In the genomic region with DNA sequence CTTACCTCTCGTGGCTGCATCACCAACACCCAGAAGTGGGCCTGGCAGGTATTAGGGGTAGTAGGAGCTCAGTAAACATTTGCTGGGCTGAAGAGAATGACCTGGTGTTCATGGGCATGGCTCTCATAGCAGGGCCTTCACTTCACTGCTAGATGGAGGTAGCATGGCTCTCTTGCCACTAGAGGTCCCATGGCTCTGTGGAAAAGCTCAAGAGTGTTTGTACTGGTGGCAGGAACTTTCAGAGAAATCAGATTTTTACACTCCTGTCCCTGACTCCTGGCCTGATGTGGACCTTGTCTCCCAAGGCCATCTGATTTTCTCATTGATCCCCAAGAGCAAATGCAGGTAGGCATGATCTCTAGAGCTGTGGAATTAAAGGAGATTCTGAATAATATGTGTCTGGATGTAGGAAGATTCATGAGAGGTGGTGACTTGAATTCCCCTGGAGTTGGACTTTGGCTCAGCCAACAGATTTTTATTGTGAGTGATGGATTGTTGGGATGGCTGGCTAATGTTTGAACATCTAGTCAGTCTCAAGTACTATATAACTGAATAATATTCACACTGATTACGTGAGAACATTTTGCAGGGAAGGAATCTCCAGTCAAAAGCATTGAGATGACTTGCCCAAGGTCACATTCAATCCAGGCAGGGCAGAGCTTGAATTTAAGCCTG, we compare ENCODE assay signal across 9 cellular contexts. TPM values are rescaled to one million over a fixed set of nuclear protein-coding genes. Genes with fewer than 3 reads are reported as not detected.
A peak's percentile ranks its signal among the peaks of the same experiment; 100 is the strongest.
DNase-seq lines count a peak whose midpoint lies in the region; ATAC-seq and TF ChIP-seq lines count a peak whose summit lies in the region.
"Had no signal": no experiment of that assay in that cellular context is flagged by ENCODE, and none has a peak within 500 bp of the region (broad histone marks: within the 10 kb centered on the region; RNA-seq: fewer than 3 reads in every experiment).

No MANE protein-coding gene starts in this region.

- no peak for ATAC-seq in GM19452 (IDR thresholded peaks at IDR 0.05; ENCODE audit: unreplicated experiment)
- ATAC-seq in HG03432 (IDR thresholded peaks at IDR 0.05; ENCODE audit: unreplicated experiment): no peak

- intact Hi-C loops in CD4-positive, alpha-beta memory T cell (cut with micrococcal nuclease): no loop called here

- CTCF ChIA-PET in CD4-positive, alpha-beta memory T cell (lab: Charles Lee; ENCODE audit: partially characterized antibody): interaction anchor here (0.6 to 1.0 kb wide), 2 partner anchors 17 to 348 kb away, joined by 3 to 4 read pairs; no protein-coding TSS in a partner anchor

- H3K27ac Mint-ChIP-seq in CD4-positive, alpha-beta memory T cell: peak overlapping the region; percentile 9 to 91 (median 39)

- peaks cover 16% of the 10 kb centered on the region; the same call in 1 of the 2 replicates for H3F3A ChIP-seq in SU-DHL-6 (ENCODE audit: insufficient read depth)
- H3F3A ChIP-seq in smooth muscle cell (ENCODE audit: low read depth): peaks cover 3% of the 10 kb centered on the region

- H3K9me2 ChIP-seq in SU-DHL-6 (replicated peaks; ENCODE audit: insufficient read depth, low read length): no peaks in the 10 kb centered on the region

- TF ChIP-seq CTCF in SU-DHL-6 (IDR thresholded peaks at IDR 0.05; ENCODE audit: insufficient read depth, low read length, poor library complexity, severe bottlenecking) (peak; percentile 33), smooth muscle cell (IDR thresholded peaks at IDR 0.05; ENCODE audit: borderline replicate concordance, insufficient read depth, poor library complexity, severe bottlenecking) (peak; percentile 27)

- peaks cover 26% of the 10 kb centered on the region for H3K79me2 ChIP-seq in SU-DHL-6 (ENCODE audit: insufficient read depth, low read length)
- H3K79me2 ChIP-seq in smooth muscle cell (ENCODE audit: low read depth): peaks cover 36% of the 10 kb centered on the region

- H3K4me3 Mint-ChIP-seq in CD4-positive, alpha-beta memory T cell: peak overlapping the region in 2 of 8 donors; percentile 1 to 33

- H3K27ac ChIP-seq in CD4-positive, alpha-beta memory T cell (ENCODE audit: low read depth, low read length): no peak overlapping the region
- no peak overlapping the region for H3K27ac ChIP-seq in SU-DHL-6 (ENCODE audit: low read depth, low read length)
- H3K27ac ChIP-seq in smooth muscle cell (ENCODE audit: low read depth): no peak overlapping the region
- H3K27ac ChIP-seq in substantia nigra (ENCODE audit: low read depth, low read length, poor library complexity, severe bottlenecking): no peak overlapping the region
- H3K27ac ChIP-seq: neutrophil had no signal

- POLR2A ChIA-PET in CD4-positive, alpha-beta memory T cell (lab: Charles Lee; ENCODE audit: partially characterized antibody): no interaction called here

- H3K27me3 ChIP-seq in CD4-positive, alpha-beta memory T cell (ENCODE audit: insufficient read depth, low read length): no peaks in the 10 kb centered on the region
- H3K27me3 ChIP-seq in SU-DHL-6 (ENCODE audit: low read length) (no peaks in the 10 kb centered on the region), smooth muscle cell (ENCODE audit: low read depth) (no peaks in the 10 kb centered on the region)
- H3K27me3 ChIP-seq: neutrophil had no signal

- peaks cover 32% of the 10 kb centered on the region for H3K36me3 ChIP-seq in CD4-positive, alpha-beta memory T cell (ENCODE audit: insufficient read depth, low read length)
- H3K36me3 ChIP-seq in SU-DHL-6 (ENCODE audit: low read length) (no peaks in the 10 kb centered on the region), smooth muscle cell (ENCODE audit: low read depth) (no peaks in the 10 kb centered on the region)

- H3K4me3 ChIP-seq in CD4-positive, alpha-beta memory T cell (ENCODE audit: low read length in 2 of 2): no peak overlapping the region
- H3K4me3 ChIP-seq in SU-DHL-6 (ENCODE audit: insufficient read depth, low read length, poor library complexity, severe bottlenecking): no peak overlapping the region
- no peak overlapping the region for H3K4me3 ChIP-seq in smooth muscle cell

- H3K9me3 Mint-ChIP-seq in CD4-positive, alpha-beta memory T cell: no peaks in the 10 kb centered on the region

- no peaks in the 10 kb centered on the region for H3K27me3 Mint-ChIP-seq in CD4-positive, alpha-beta memory T cell

- peaks cover 13% of the 10 kb centered on the region for H4K20me1 ChIP-seq in SU-DHL-6 (ENCODE audit: low read depth, low read length)
- peaks cover 51% of the 10 kb centered on the region for H4K20me1 ChIP-seq in smooth muscle cell (ENCODE audit: low read depth)

- H3K4me1 ChIP-seq in CD4-positive, alpha-beta memory T cell (ENCODE audit: insufficient read depth, low read length): peaks cover 14% of the 10 kb centered on the region
- H3K4me1 ChIP-seq in smooth muscle cell (ENCODE audit: low read depth): peaks cover 10% of the 10 kb centered on the region

- DNase-seq in CD4-positive, alpha-beta memory T cell: no peak
- peak; percentile 37 for DNase-seq in H4 (ENCODE audit: low spot score)
- peak; percentile 37 for DNase-seq in fibroblast of gingiva (ENCODE audit: low read depth)
- DNase-seq in smooth muscle cell (lab: John Stamatoyannopoulos, UW; ENCODE audit: unreplicated experiment): no peak
- DNase-seq in substantia nigra (lab: John Stamatoyannopoulos, UW): no peak

- H3K36me3 Mint-ChIP-seq in CD4-positive, alpha-beta memory T cell: peaks cover 13 to 44% of the 10 kb centered on the region in 2 donors

- H2AFZ ChIP-seq in SU-DHL-6 (ENCODE audit: low read depth, low read length, severe bottlenecking) (no peak overlapping the region), smooth muscle cell (ENCODE audit: low read depth) (no peak overlapping the region)

- WGBS in smooth muscle cell (ENCODE audit: low lambda C conversion rate): 98% methylated on average over 2 of the region's 2 CpGs

- H3K9me3 ChIP-seq in CD4-positive, alpha-beta memory T cell (ENCODE audit: control insufficient read depth in 1 of 2, low read length in 2 of 2): no peaks in the 10 kb centered on the region
- H3K9me3 ChIP-seq in SU-DHL-6 (ENCODE audit: insufficient read depth, low read length) (no peaks in the 10 kb centered on the region), smooth muscle cell (replicated peaks; ENCODE audit: low read depth) (no peaks in the 10 kb centered on the region)
- H3K9me3 ChIP-seq: neutrophil had no signal

- H3K4me1 Mint-ChIP-seq in CD4-positive, alpha-beta memory T cell: peaks cover 17 to 31% (median 28%) of the 10 kb centered on the region in 4 donors

- H3K9ac ChIP-seq in SU-DHL-6 (ENCODE audit: low read length) (no peak overlapping the region), smooth muscle cell (ENCODE audit: low read depth) (no peak overlapping the region)

- H3K4me2 ChIP-seq in SU-DHL-6 (ENCODE audit: low read depth, low read length, poor library complexity, severe bottlenecking) (no peak overlapping the region), smooth muscle cell (no peak overlapping the region)

RNA-seq across cellular contexts. Expression of gene ZNF574, which starts 5.8 kb away (rescaled TPM):
- 10 to 100 TPM; 25.1 to 26.0 TPM for total RNA-seq in CD4-positive, alpha-beta memory T cell
- polyA plus RNA-seq in CD4-positive, alpha-beta memory T cell: 10 to 100 TPM; 14.8 to 24.6 TPM
- total RNA-seq in H4 (2014; rRNA removed; shearing (Covaris generic)): 11.8 and 15.8 TPM in 2 replicates
- 8.9 and 13.6 TPM in 2 replicates for total RNA-seq in smooth muscle cell
- polyA plus RNA-seq in smooth muscle cell: 20.5 and 22.9 TPM in 2 replicates

RNA-seq across cellular contexts. Expression of gene GRIK5, which starts 11.7 kb away (rescaled TPM):
- under 1 TPM; 0.12 to 0.17 TPM for total RNA-seq in CD4-positive, alpha-beta memory T cell
- polyA plus RNA-seq in CD4-positive, alpha-beta memory T cell: not detected
- total RNA-seq in H4 (2014; rRNA removed; shearing (Covaris generic)): 0.12 TPM in 1 of 2 replicates, not detected in the other
- 0.58 and 2.0 TPM in 2 replicates for total RNA-seq in smooth muscle cell
- polyA plus RNA-seq in smooth muscle cell: 0.67 and 1.9 TPM in 2 replicates

RNA-seq across cellular contexts. Expression of gene POU2F2, which starts 50.5 kb away (rescaled TPM):
- 10 to 100 TPM; 68.5 to 69.3 TPM for total RNA-seq in CD4-positive, alpha-beta memory T cell
- 10 to 100 TPM in 1 of 2 donors, 1 to 10 TPM in 1; 3.1 to 22.7 TPM for polyA plus RNA-seq in CD4-positive, alpha-beta memory T cell
- total RNA-seq in H4 (2014; rRNA removed; shearing (Covaris generic)): 0.02 TPM in 1 of 2 replicates, not detected in the other
- total RNA-seq in smooth muscle cell: 0.58 and 0.99 TPM in 2 replicates
- polyA plus RNA-seq in smooth muscle cell: 6.3 and 8.6 TPM in 2 replicates

Comparison
In these comparisons a context has a peak if more than half of its experiments do, and no peak if none do; other contexts are left out.
1. DNase-seq: peak in H4 (single experiment) and fibroblast of gingiva (single experiment); none in CD4-positive, alpha-beta memory T cell (0 of 5), smooth muscle cell (single experiment) and substantia nigra (0 of 49).
2. RNA of gene POU2F2, which starts 50.5 kb away (total RNA-seq): 68.5 to 69.3 TPM in CD4-positive, alpha-beta memory T cell; 0.58 to 0.99 TPM in smooth muscle cell and 0.02 TPM in H4; every median in the first group is over 10 times any median in the second.